1 cellular context compared by ENCODE assay signal in genomic region chr19:45485301-45486077, GRCh38.
TF ChIP-seq lines count a peak whose summit lies in the region.

No MANE protein-coding gene starts in this region.

TF ChIP-seq in K562, 482 proteins besides CTCF, POLR2A, EP300 and RAD21 (continued from another document and continues in another):
- TF ChIP-seq TRIM28 (IDR thresholded peaks at IDR 0.05) (peak; percentile 47; the same call in 1 of the 2 replicates), MAFK (IDR thresholded peaks at IDR 0.05; ENCODE audit: low read length) (peak; percentile 71), ID3 (CRISPR knock-in tag; IDR thresholded peaks at IDR 0.05) (no peak), ID3 (tag; IDR thresholded peaks at IDR 0.05) (no peak), MEF2A (IDR thresholded peaks at IDR 0.05; ENCODE audit: control insufficient read depth, low read depth, low read length) (no peak), SMARCB1 (IDR thresholded peaks at IDR 0.05; ENCODE audit: insufficient read length, low read depth) (no peak), GABPB1 (CRISPR knock-in tag; IDR thresholded peaks at IDR 0.05) (peak; percentile 83), TCF7L2 (IDR thresholded peaks at IDR 0.05; ENCODE audit: low read depth, low read length) (no peak), NUFIP1 (IDR thresholded peaks at IDR 0.05; ENCODE audit: partially characterized antibody) (no peak), ZSCAN32 (CRISPR knock-in tag; IDR thresholded peaks at IDR 0.05) (no peak), EGR1 (conservative IDR thresholded peaks at IDR 0.05) (peak; percentile 39; the same call in 1 of the 2 replicates), DNMT1 (IDR thresholded peaks at IDR 0.05) (no peak), CCAR2 (IDR thresholded peaks at IDR 0.05; ENCODE audit: low read depth, low read length) (no peak), KLF16 (IDR thresholded peaks at IDR 0.05) (peak; percentile 71; the same call in 1 of the 2 replicates), MAZ (CRISPR knock-in tag; conservative IDR thresholded peaks at IDR 0.05 in 1 of 2, IDR thresholded peaks at IDR 0.05 in 1 of 2) (peak; percentile 20 to 42; a peak in 2 of 4 replicates), E2F3 (CRISPR knock-in tag; IDR thresholded peaks at IDR 0.05) (no peak), ZNF197 (CRISPR knock-in tag; IDR thresholded peaks at IDR 0.05; ENCODE audit: low read depth) (peak; percentile 97), BRD9 (IDR thresholded peaks at IDR 0.05; ENCODE audit: low read depth, partially characterized antibody) (no peak), ZNF395 (CRISPR knock-in tag; IDR thresholded peaks at IDR 0.05) (0 out of 2 replicates have a peak, but pooled peaks have one; percentile 84), IRF9 (tag; IDR thresholded peaks at IDR 0.05) (no peak), NFRKB (IDR thresholded peaks at IDR 0.05; ENCODE audit: low read depth) (no peak), KDM2B (CRISPR knock-in tag; IDR thresholded peaks at IDR 0.05) (no peak), POLR3G (IDR thresholded peaks at IDR 0.05; ENCODE audit: extremely low read depth, insufficient read length, insufficient replicate concordance) (no peak), SIX5 (IDR thresholded peaks at IDR 0.05; ENCODE audit: borderline replicate concordance in 1 of 2, insufficient read depth in 1 of 2, low read depth in 1 of 2, low read length in 2 of 2) (peak; percentile 97), DLX4 (CRISPR knock-in tag; IDR thresholded peaks at IDR 0.05) (no peak), ZNF511 (CRISPR knock-in tag; IDR thresholded peaks at IDR 0.05) (0 out of 2 replicates have a peak, but pooled peaks have one; percentile 7), CEBPB (tag; IDR thresholded peaks at IDR 0.05) (no peak), ZNF143 (CRISPR knock-in tag; IDR thresholded peaks at IDR 0.05) (peak; percentile 99), RFX5 (IDR thresholded peaks at IDR 0.05; ENCODE audit: low read depth, low read length) (no peak), ELF2 (CRISPR knock-in tag; IDR thresholded peaks at IDR 0.05) (0 out of 2 replicates have a peak, but pooled peaks have one; percentile 49), NEUROD1 (IDR thresholded peaks at IDR 0.05; ENCODE audit: borderline replicate concordance, low read depth, low read length, partially characterized antibody) (peak; percentile 50), MLLT1 (IDR thresholded peaks at IDR 0.05) (no peak), CXXC5 (CRISPR knock-in tag; IDR thresholded peaks at IDR 0.05) (peak; percentile 50; the same call in 1 of the 2 replicates), NR2F6 (CRISPR knock-in tag; IDR thresholded peaks at IDR 0.05) (no peak), ZNF518B (CRISPR knock-in tag; IDR thresholded peaks at IDR 0.05) (no peak), XRCC5 (IDR thresholded peaks at IDR 0.05; ENCODE audit: low read depth, low read length) (peak; percentile 69), KLF6 (CRISPR knock-in tag; IDR thresholded peaks at IDR 0.05; ENCODE audit: borderline replicate concordance) (no peak), ZBTB8A (IDR thresholded peaks at IDR 0.05; ENCODE audit: partially characterized antibody) (no peak), SPI1 (IDR thresholded peaks at IDR 0.05; ENCODE audit: borderline replicate concordance, low read depth, low read length) (peak; percentile 35; the same call in 1 of the 2 replicates), BMI1 (IDR thresholded peaks at IDR 0.05; ENCODE audit: low read length) (no peak), TAF1 (IDR thresholded peaks at IDR 0.05; ENCODE audit: control insufficient read depth, extremely low read depth, insufficient read depth, low read length, severe bottlenecking) (peak; percentile 22), ZKSCAN8 (CRISPR knock-in tag; IDR thresholded peaks at IDR 0.05) (no peak), SOX6 (IDR thresholded peaks at IDR 0.05) (no peak), DEAF1 (CRISPR knock-in tag; IDR thresholded peaks at IDR 0.05) (0 out of 2 replicates have a peak, but pooled peaks have one; percentile 45), MBD2 (IDR thresholded peaks at IDR 0.05; ENCODE audit: borderline replicate concordance, low read depth) (peak; percentile 82), HMG20A (CRISPR knock-in tag; conservative IDR thresholded peaks at IDR 0.05) (no peak), ZNF134 (CRISPR knock-in tag; conservative IDR thresholded peaks at IDR 0.05) (no peak), ZNF347 (CRISPR knock-in tag; IDR thresholded peaks at IDR 0.05; ENCODE audit: low read depth) (no peak), ZNF77 (CRISPR knock-in tag; IDR thresholded peaks at IDR 0.05) (no peak), STAT5A (IDR thresholded peaks at IDR 0.05; ENCODE audit: borderline replicate concordance, low read length) (no peak), PPARD (CRISPR knock-in tag; IDR thresholded peaks at IDR 0.05) (no peak), ZBTB5 (IDR thresholded peaks at IDR 0.05) (no peak), ZNF146 (CRISPR knock-in tag; IDR thresholded peaks at IDR 0.05; ENCODE audit: unreplicated experiment) (no peak), FIP1L1 (IDR thresholded peaks at IDR 0.05; ENCODE audit: low read depth, low read length, poor library complexity, severe bottlenecking) (no peak), ATF1 (CRISPR knock-in tag; IDR thresholded peaks at IDR 0.05) (no peak), ATF1 (tag; IDR thresholded peaks at IDR 0.05) (peak; percentile 51; the same call in 1 of the 2 replicates), HCFC1 (IDR thresholded peaks at IDR 0.05; ENCODE audit: low read depth, low read length) (peak; percentile 99), ZC3H8 (IDR thresholded peaks at IDR 0.05) (no peak), SUPT5H (IDR thresholded peaks at IDR 0.05) (no peak), ZBTB33 (CRISPR knock-in tag; IDR thresholded peaks at IDR 0.05) (0 out of 2 replicates have a peak, but pooled peaks have one; percentile 13), ZNF76 (CRISPR knock-in tag; IDR thresholded peaks at IDR 0.05; ENCODE audit: borderline replicate concordance) (no peak)
